In the genomic region with DNA sequence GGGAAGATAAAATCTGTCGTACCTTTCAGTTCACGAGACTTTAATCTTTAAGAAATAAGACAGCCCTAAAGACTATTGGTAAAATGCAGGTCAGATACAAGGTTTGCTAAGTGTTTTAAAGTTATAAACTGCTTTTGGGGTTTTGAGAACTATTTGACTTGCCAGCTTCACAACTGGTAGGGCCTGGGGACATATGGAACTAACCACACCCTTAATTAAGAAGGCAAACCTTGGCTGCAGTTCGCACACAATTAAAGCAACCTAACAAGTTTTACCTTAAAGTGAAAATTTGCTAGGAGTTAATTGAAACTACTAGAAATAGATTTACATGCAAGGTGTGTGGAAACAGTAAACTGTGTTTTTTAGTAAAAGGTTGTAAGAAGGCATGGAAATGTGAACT, we compare ENCODE assay signal across 15 cellular contexts.
"Had no signal": no experiment of that assay in that cellular context is flagged by ENCODE, and none has a peak within 500 bp of the region (broad histone marks: within the 10 kb centered on the region; RNA-seq: fewer than 3 reads in every experiment).

No MANE protein-coding gene starts in this region.

- H3K27ac Mint-ChIP-seq: stimulated activated memory B cell treated with anti-CD40 and anti-IgM and Interleukin-4, amounts not matched to agents 10 μg/mL and 1 μg/mL and 100 μg/mL, for 72 hours had no signal

- H3K27ac ChIP-seq: gastrocnemius medialis, left lung, tibial nerve had no signal

- DNase-seq: activated CD4-positive, alpha-beta T cell treated with anti-CD3 and anti-CD28 coated beads for 1 hour; activated CD4-positive, alpha-beta T cell treated with anti-CD3 and anti-CD28 coated beads, Interleukin-2, amount 50 U/mL, for 4 hours; activated naive CD4-positive, alpha-beta T cell; activated T-cell treated with anti-CD3 and anti-CD28 coated beads for 4 hours; anterior cingulate cortex; cortex of kidney; effector CD8-positive, alpha-beta T cell; gastrocnemius medialis; islet precursor cell; left lung; stimulated activated CD4-positive, alpha-beta T cell treated with anti-CD3 and anti-CD28 coated beads, Interleukin-2, amount 100 ng/mL, for 48 hours had no signal

- H3K36me3 ChIP-seq: gastrocnemius medialis, left lung, ovary, tibial nerve had no signal

- H3K4me3 Mint-ChIP-seq: stimulated activated memory B cell treated with anti-CD40 and anti-IgM and Interleukin-4, amounts not matched to agents 10 μg/mL and 1 μg/mL and 100 μg/mL, for 72 hours had no signal

- H3K4me3 ChIP-seq: gastrocnemius medialis, left lung, ovary, tibial nerve had no signal

- FAIRE-seq: endothelial cell of umbilical vein had no signal

- H3K4me1 ChIP-seq: gastrocnemius medialis, tibial nerve had no signal

- H3K9me3 ChIP-seq: gastrocnemius medialis, ovary, tibial nerve had no signal

- H3K27me3 ChIP-seq: gastrocnemius medialis, left lung, ovary, tibial nerve had no signal

- ATAC-seq: gastrocnemius medialis; left lung; stimulated activated memory B cell treated with anti-CD40 and anti-IgM and Interleukin-4, amounts not matched to agents 10 μg/mL and 1 μg/mL and 100 μg/mL, for 72 hours had no signal

- H3K36me3 Mint-ChIP-seq: stimulated activated memory B cell treated with anti-CD40 and anti-IgM and Interleukin-4, amounts not matched to agents 10 μg/mL and 1 μg/mL and 100 μg/mL, for 72 hours had no signal
